Comparison of ENCODE assay signal across 9 cellular contexts in genomic region chr9:131366745-131367401, GRCh38. TPM values are rescaled to one million over a fixed set of nuclear protein-coding genes. Genes with fewer than 3 reads are reported as not detected.
DNase-seq lines count a peak whose midpoint lies in the region; ATAC-seq and TF ChIP-seq lines count a peak whose summit lies in the region.
"Had no signal": no experiment of that assay in that cellular context is flagged by ENCODE, and none has a peak within 500 bp of the region (broad histone marks: within the 10 kb centered on the region; RNA-seq: fewer than 3 reads in every experiment).

No MANE protein-coding gene starts in this region.

- no peak for ATAC-seq in CD4-positive, alpha-beta T cell (ENCODE audit: poor library complexity)
- ATAC-seq in activated CD8-positive, alpha-beta memory T cell treated with anti-CD3 and anti-CD28 coated beads, Interleukin-2, amount 10 ng/mL, durations not matched to agents 7 days and 5 days = no peak
- ATAC-seq in HG03565 (IDR thresholded peaks at IDR 0.05; ENCODE audit: unreplicated experiment) = no peak
- ATAC-seq: natural killer cell treated with Interleukin-12 subunit alpha and Interleukin-12 subunit beta and Interleukin-15 and Interleukin-18, amount 100 ng/mL, for 72 hours had no signal

- intact Hi-C loops in CD4-positive, alpha-beta T cell (cut with DNase I, micrococcal nuclease) = loop anchor here in 1 of 2 experiments (5.0 kb wide), 1 partner anchor 110 kb away; no protein-coding TSS in a partner anchor

- no peak overlapping the region for H3K4me2 ChIP-seq in Loucy (ENCODE audit: low read depth, low read length, poor library complexity, severe bottlenecking)

- no peaks in the 10 kb centered on the region; the same call in none of the 2 replicates for H3F3A ChIP-seq in Loucy (ENCODE audit: low read depth)

- H3K36me3 ChIP-seq in Loucy (ENCODE audit: insufficient read depth, low read length) (no peaks in the 10 kb centered on the region), mesodermal cell (ENCODE audit: control insufficient read depth, insufficient read depth, low read length) (no peaks in the 10 kb centered on the region)

- H3K4me3 ChIP-seq in Loucy (ENCODE audit: low read length, poor library complexity, severe bottlenecking) = no peak overlapping the region
- no peak overlapping the region for H3K4me3 ChIP-seq in mesodermal cell (ENCODE audit: extremely low read depth, insufficient read depth, low read length, poor library complexity, severe bottlenecking)

- peaks cover 2% of the 10 kb centered on the region; the same call in 1 of the 2 replicates for H3K79me2 ChIP-seq in Loucy (ENCODE audit: insufficient read depth, low read length)

- H4K20me1 ChIP-seq in Loucy (ENCODE audit: insufficient read depth, low read length, poor library complexity, severe bottlenecking) = no peaks in the 10 kb centered on the region

- H3K4me3 Mint-ChIP-seq in CD4-positive, alpha-beta T cell = no peak overlapping the region
- H3K4me3 Mint-ChIP-seq in activated CD8-positive, alpha-beta memory T cell treated with anti-CD3 and anti-CD28 coated beads, Interleukin-2, amount 10 ng/mL, durations not matched to agents 7 days and 5 days = no peak overlapping the region
- H3K4me3 Mint-ChIP-seq in activated naive CD4-positive, alpha-beta T cell treated with anti-CD3 and anti-CD28 coated beads, Interleukin-2, amount 10 ng/mL, durations not matched to agents 7 days and 5 days = no peak overlapping the region
- H3K4me3 Mint-ChIP-seq: natural killer cell treated with Interleukin-12 subunit alpha and Interleukin-12 subunit beta and Interleukin-15 and Interleukin-18, amount 100 ng/mL, for 72 hours had no signal

- peak; percentile 40 for TF ChIP-seq CTCF in CD4-positive, alpha-beta T cell (IDR thresholded peaks at IDR 0.05)
- TF ChIP-seq CTCF in Loucy (conservative IDR thresholded peaks at IDR 0.05; ENCODE audit: low read length) = peak; percentile 59

- peaks cover 6% of the 10 kb centered on the region for H3K4me1 Mint-ChIP-seq in CD4-positive, alpha-beta T cell (ENCODE audit: low read depth)
- peaks cover 3% of the 10 kb centered on the region for H3K4me1 Mint-ChIP-seq in activated CD8-positive, alpha-beta memory T cell treated with anti-CD3 and anti-CD28 coated beads, Interleukin-2, amount 10 ng/mL, durations not matched to agents 7 days and 5 days
- peaks cover under 1% of the 10 kb centered on the region for H3K4me1 Mint-ChIP-seq in activated naive CD4-positive, alpha-beta T cell treated with anti-CD3 and anti-CD28 coated beads, Interleukin-2, amount 10 ng/mL, durations not matched to agents 7 days and 5 days

- POLR2A ChIA-PET in CD4-positive, alpha-beta T cell (lab: Charles Lee) = no interaction called here

- H3K4me1 ChIP-seq in Loucy (ENCODE audit: insufficient read depth, low read length, poor library complexity, severe bottlenecking) (peaks cover 4% of the 10 kb centered on the region), mesodermal cell (ENCODE audit: control insufficient read depth, insufficient read depth, low read length, poor library complexity, severe bottlenecking) (peaks cover 4% of the 10 kb centered on the region)

- H2AFZ ChIP-seq in Loucy (ENCODE audit: low read length) = no peak overlapping the region

- CTCF ChIA-PET in CD4-positive, alpha-beta T cell (lab: Charles Lee) = interaction anchor here (0.7 to 1.0 kb wide), 3 partner anchors 41 to 45 kb away, joined by 3 read pairs; no protein-coding TSS in a partner anchor
- CTCF ChIA-PET in activated CD8-positive, alpha-beta memory T cell treated with anti-CD3 and anti-CD28 coated beads, Interleukin-2, amount 10 ng/mL, durations not matched to agents 7 days and 5 days (lab: Charles Lee) = interaction anchor here (0.8 to 5.8 kb wide), 2 partner anchors 17 to 193 kb away, joined by 3 to 18 read pairs; no protein-coding TSS in a partner anchor
- CTCF ChIA-PET in activated naive CD4-positive, alpha-beta T cell treated with anti-CD3 and anti-CD28 coated beads, Interleukin-2, amount 10 ng/mL, durations not matched to agents 7 days and 5 days (lab: Charles Lee) = interaction anchor here (1.3 to 1.8 kb wide), 2 partner anchors 17 to 40 kb away, joined by 4 to 6 read pairs; no protein-coding TSS in a partner anchor

- H3K9ac ChIP-seq in Loucy (ENCODE audit: low read depth, low read length, poor library complexity, severe bottlenecking) = no peak overlapping the region

- H3K9me3 Mint-ChIP-seq in CD4-positive, alpha-beta T cell = no peaks in the 10 kb centered on the region
- no peaks in the 10 kb centered on the region for H3K9me3 Mint-ChIP-seq in activated CD8-positive, alpha-beta memory T cell treated with anti-CD3 and anti-CD28 coated beads, Interleukin-2, amount 10 ng/mL, durations not matched to agents 7 days and 5 days (ENCODE audit: low read depth)
- no peaks in the 10 kb centered on the region for H3K9me3 Mint-ChIP-seq in activated naive CD4-positive, alpha-beta T cell treated with anti-CD3 and anti-CD28 coated beads, Interleukin-2, amount 10 ng/mL, durations not matched to agents 7 days and 5 days
- H3K9me3 Mint-ChIP-seq: natural killer cell treated with Interleukin-12 subunit alpha and Interleukin-12 subunit beta and Interleukin-15 and Interleukin-18, amount 100 ng/mL, for 72 hours had no signal

- no peaks in the 10 kb centered on the region for H3K27me3 ChIP-seq in CD4-positive, alpha-beta T cell (ENCODE audit: control insufficient read depth, insufficient read depth, low read length)
- H3K27me3 ChIP-seq in Loucy (ENCODE audit: insufficient read depth, low read length, poor library complexity, severe bottlenecking) = no peaks in the 10 kb centered on the region

- H3K9me3 ChIP-seq in CD4-positive, alpha-beta T cell (ENCODE audit: control insufficient read depth, low read length) = no peaks in the 10 kb centered on the region
- H3K9me3 ChIP-seq in Loucy (ENCODE audit: insufficient read depth, low read depth, low read length) (no peaks in the 10 kb centered on the region), mesodermal cell (ENCODE audit: control insufficient read depth, low read length) (no peaks in the 10 kb centered on the region)

- H3K27ac Mint-ChIP-seq in CD4-positive, alpha-beta T cell = no peak overlapping the region
- no peak overlapping the region for H3K27ac Mint-ChIP-seq in activated CD8-positive, alpha-beta memory T cell treated with anti-CD3 and anti-CD28 coated beads, Interleukin-2, amount 10 ng/mL, durations not matched to agents 7 days and 5 days
- H3K27ac Mint-ChIP-seq in activated naive CD4-positive, alpha-beta T cell treated with anti-CD3 and anti-CD28 coated beads, Interleukin-2, amount 10 ng/mL, durations not matched to agents 7 days and 5 days = no peak overlapping the region
- H3K27ac Mint-ChIP-seq: natural killer cell treated with Interleukin-12 subunit alpha and Interleukin-12 subunit beta and Interleukin-15 and Interleukin-18, amount 100 ng/mL, for 72 hours had no signal

- no peak for DNase-seq in CD4-positive, alpha-beta T cell
- peak; percentile 65 for DNase-seq in dermis blood vessel endothelial cell
- DNase-seq in SW 1271 (lab: John Stamatoyannopoulos, UW) = no peak
- DNase-seq in activated CD8-positive, alpha-beta memory T cell treated with anti-CD3 and anti-CD28 coated beads, Interleukin-2, amount 10 ng/mL, durations not matched to agents 7 days and 5 days = no peak
- no peak for DNase-seq in activated naive CD4-positive, alpha-beta T cell treated with anti-CD3 and anti-CD28 coated beads, Interleukin-2, amount 10 ng/mL, durations not matched to agents 7 days and 5 days

- H3K27me3 Mint-ChIP-seq in CD4-positive, alpha-beta T cell = no peaks in the 10 kb centered on the region
- H3K27me3 Mint-ChIP-seq in activated CD8-positive, alpha-beta memory T cell treated with anti-CD3 and anti-CD28 coated beads, Interleukin-2, amount 10 ng/mL, durations not matched to agents 7 days and 5 days = no peaks in the 10 kb centered on the region
- H3K27me3 Mint-ChIP-seq in activated naive CD4-positive, alpha-beta T cell treated with anti-CD3 and anti-CD28 coated beads, Interleukin-2, amount 10 ng/mL, durations not matched to agents 7 days and 5 days = peaks cover 8% of the 10 kb centered on the region
- H3K27me3 Mint-ChIP-seq: natural killer cell treated with Interleukin-12 subunit alpha and Interleukin-12 subunit beta and Interleukin-15 and Interleukin-18, amount 100 ng/mL, for 72 hours had no signal

- H3K27ac ChIP-seq in CD4-positive, alpha-beta T cell (ENCODE audit: low read depth, low read length) = no peak overlapping the region
- peak overlapping the region; percentile 69 for H3K27ac ChIP-seq in mesodermal cell (ENCODE audit: low read depth, low read length, severe bottlenecking)

- WGBS in mesodermal cell (ENCODE audit: insufficient coverage in 2 of 2), 2 experiments = 54 to 66% methylated on average over 6 of the region's 6 CpGs

- H3K36me3 Mint-ChIP-seq in CD4-positive, alpha-beta T cell (ENCODE audit: low read depth) = no peaks in the 10 kb centered on the region
- H3K36me3 Mint-ChIP-seq in activated CD8-positive, alpha-beta memory T cell treated with anti-CD3 and anti-CD28 coated beads, Interleukin-2, amount 10 ng/mL, durations not matched to agents 7 days and 5 days = no peaks in the 10 kb centered on the region
- no peaks in the 10 kb centered on the region for H3K36me3 Mint-ChIP-seq in activated naive CD4-positive, alpha-beta T cell treated with anti-CD3 and anti-CD28 coated beads, Interleukin-2, amount 10 ng/mL, durations not matched to agents 7 days and 5 days
- H3K36me3 Mint-ChIP-seq: natural killer cell treated with Interleukin-12 subunit alpha and Interleukin-12 subunit beta and Interleukin-15 and Interleukin-18, amount 100 ng/mL, for 72 hours had no signal

- H3K9me2 ChIP-seq in Loucy (replicated peaks; ENCODE audit: low read depth, low read length) = no peaks in the 10 kb centered on the region

RNA-seq across cellular contexts. Expression of gene PRRC2B, which starts 27.0 kb away (rescaled TPM):
- total RNA-seq in CD4-positive, alpha-beta T cell = 100 to 1,000 TPM; 256 to 268 TPM
- 63.8 and 110 TPM in 2 replicates for total RNA-seq in dermis blood vessel endothelial cell
- polyA plus RNA-seq in mesodermal cell (2013, experiment 1 of 2) = 146 TPM
- 117 TPM for polyA plus RNA-seq in mesodermal cell (2013, experiment 2 of 2)
- total RNA-seq in activated CD8-positive, alpha-beta memory T cell treated with anti-CD3 and anti-CD28 coated beads, Interleukin-2, amount 10 ng/mL, durations not matched to agents 7 days and 5 days = 100 to 1,000 TPM; 242 to 293 TPM
